ENCODE assay signal across 1 cellular context in genomic region chr17:887842-888214, GRCh38.
TF ChIP-seq lines count a peak whose summit lies in the region.

No MANE protein-coding gene starts in this region.

TF ChIP-seq in WTC11, 78 proteins besides CTCF, POLR2A, EP300 and RAD21 (continued from another document):
- TF ChIP-seq E2F4 (CRISPR knock-in tag; IDR thresholded peaks at IDR 0.05; ENCODE audit: borderline replicate concordance, low read depth), result no peak
- TF ChIP-seq CREB1 (CRISPR knock-in tag; IDR thresholded peaks at IDR 0.05), result no peak
